ENCODE assay signal across 8 cellular contexts in the genomic region with DNA sequence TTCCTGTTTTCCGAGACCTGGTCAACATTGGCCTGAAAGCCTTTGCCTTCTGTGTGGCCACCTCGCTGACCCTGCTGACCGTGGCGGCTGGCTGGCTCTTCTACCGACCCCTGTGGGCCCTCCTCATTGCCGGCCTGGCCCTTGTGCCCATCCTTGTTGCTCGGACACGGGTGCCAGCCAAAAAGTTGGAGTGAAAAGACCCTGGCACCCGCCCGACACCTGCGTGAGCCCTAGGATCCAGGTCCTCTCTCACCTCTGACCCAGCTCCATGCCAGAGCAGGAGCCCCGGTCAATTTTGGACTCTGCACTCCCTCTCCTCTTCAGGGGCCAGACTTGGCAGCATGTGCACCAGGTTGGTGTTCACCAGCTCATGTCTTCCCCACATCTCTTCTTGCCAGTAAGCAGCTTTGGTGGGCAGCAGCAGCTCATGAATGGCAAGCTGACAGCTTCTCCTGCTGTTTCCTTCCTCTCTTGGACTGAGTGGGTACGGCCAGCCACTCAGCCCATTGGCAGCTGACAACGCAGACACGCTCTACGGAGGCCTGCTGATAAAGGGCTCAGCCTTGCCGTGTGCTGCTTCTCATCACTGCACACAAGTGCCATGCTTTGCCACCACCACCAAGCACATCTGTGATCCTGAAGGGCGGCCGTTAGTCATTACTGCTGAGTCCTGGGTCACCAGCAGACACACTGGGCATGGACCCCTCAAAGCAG. TPM values are rescaled to one million over a fixed set of nuclear protein-coding genes. Genes with fewer than 3 reads are reported as not detected.
A peak's percentile ranks its signal among the peaks of the same experiment; 100 is the strongest.
DNase-seq lines count a peak whose midpoint lies in the region; ATAC-seq and TF ChIP-seq lines count a peak whose summit lies in the region.

No MANE protein-coding gene starts in this region.

- TF ChIP-seq CTCF in heart left ventricle (IDR thresholded peaks at IDR 0.05): no peak
- no peak for TF ChIP-seq CTCF in sigmoid colon (IDR thresholded peaks at IDR 0.05)
- TF ChIP-seq CTCF in GM13976 (IDR thresholded peaks at IDR 0.05; ENCODE audit: borderline replicate concordance, control extremely low read depth, extremely low read depth, insufficient read depth, missing control alignments): no peak

- in situ Hi-C loops in GM13976 (cut with MboI; ENCODE audit: low sequenced_read_pairs, unreplicated experiment): no loop called here

- POLR2A ChIA-PET in activated CD8-positive, alpha-beta T cell treated with anti-CD3 and anti-CD28 coated beads, Interleukin-2, amount 10 ng/mL, durations not matched to agents 7 days and 5 days (lab: Charles Lee): interaction anchor here (2.3 to 5.9 kb wide), 3 partner anchors 9 to 37 kb away, joined by 5 to 55 read pairs (median 16); partner anchors contain the start of genes CHCHD4, LSM3, TMEM43 and XPC

- H3K27me3 ChIP-seq in heart left ventricle (no peaks in the 10 kb centered on the region), sigmoid colon (no peaks in the 10 kb centered on the region)

- H3K4me3 ChIP-seq in heart left ventricle (no peak overlapping the region), sigmoid colon (no peak overlapping the region)

- intact Hi-C loops in heart left ventricle (cut with DNase I) (loop anchor here in 1 of 10 donors (10.0 kb wide), 1 partner anchor 487 kb away; no protein-coding TSS in a partner anchor), sigmoid colon (cut with DNase I) (loop anchor here (10.0 kb wide), 1 partner anchor 1477 kb away; the partner anchor contains the start of gene RAF1)

- H3K27me3 Mint-ChIP-seq in activated CD8-positive, alpha-beta T cell treated with anti-CD3 and anti-CD28 coated beads, Interleukin-2, amount 10 ng/mL, durations not matched to agents 7 days and 5 days (ENCODE audit: low read depth): no peaks in the 10 kb centered on the region

- peak; percentile 25 for DNase-seq in DMS79 (lab: John Stamatoyannopoulos, UW)
- DNase-seq in activated CD8-positive, alpha-beta T cell treated with anti-CD3 and anti-CD28 coated beads, Interleukin-2, amount 10 ng/mL, durations not matched to agents 7 days and 5 days: no peak
- peak in 4 of 5 donors; percentile 43 to 81 (median 66) for DNase-seq in heart left ventricle
- no peak for DNase-seq in sigmoid colon
- no peak for DNase-seq in ureter (ENCODE audit: low spot score)
- no peak for DNase-seq in middle frontal gyrus (ENCODE audit: extremely low spot score, low spot score)
- DNase-seq in GM13976 (ENCODE audit: low spot score): no peak

- TF ChIP-seq EP300 in sigmoid colon (IDR thresholded peaks at IDR 0.05): no peak

- H3K27ac Mint-ChIP-seq in activated CD8-positive, alpha-beta T cell treated with anti-CD3 and anti-CD28 coated beads, Interleukin-2, amount 10 ng/mL, durations not matched to agents 7 days and 5 days: peak overlapping the region; percentile 83

- H3K4me3 Mint-ChIP-seq in activated CD8-positive, alpha-beta T cell treated with anti-CD3 and anti-CD28 coated beads, Interleukin-2, amount 10 ng/mL, durations not matched to agents 7 days and 5 days: no peak overlapping the region

- H3K9me3 ChIP-seq in heart left ventricle (no peaks in the 10 kb centered on the region), sigmoid colon (no peaks in the 10 kb centered on the region)

- 75 to 89% (median 78%) methylated on average over 14 to 19 of the region's 19 CpGs for WGBS in heart left ventricle, 4 donors
- 90 to 93% methylated on average over 19 of the region's 19 CpGs for WGBS in sigmoid colon, 2 donors

- CTCF ChIA-PET in activated CD8-positive, alpha-beta T cell treated with anti-CD3 and anti-CD28 coated beads, Interleukin-2, amount 10 ng/mL, durations not matched to agents 7 days and 5 days (lab: Charles Lee): interaction anchor here (1.0 to 3.5 kb wide), 3 partner anchors 14 to 245 kb away, joined by 3 to 17 read pairs (median 7); partner anchors contain the start of genes CHCHD4 and TMEM43

- ATAC-seq in activated CD8-positive, alpha-beta T cell treated with anti-CD3 and anti-CD28 coated beads, Interleukin-2, amount 10 ng/mL, durations not matched to agents 7 days and 5 days: no peak
- ATAC-seq in heart left ventricle (peak; percentile 66 to 76 (median 68)), GM18498 (IDR thresholded peaks at IDR 0.05; ENCODE audit: unreplicated experiment) (no peak)

- H3K27ac ChIP-seq in heart left ventricle: peak overlapping the region in 10 of 12 donors; percentile 13 to 91 (median 81)
- peak overlapping the region; percentile 12 to 92 (median 84) for H3K27ac ChIP-seq in sigmoid colon

- H3K36me3 Mint-ChIP-seq in activated CD8-positive, alpha-beta T cell treated with anti-CD3 and anti-CD28 coated beads, Interleukin-2, amount 10 ng/mL, durations not matched to agents 7 days and 5 days (ENCODE audit: low read depth): peaks cover 33% of the 10 kb centered on the region

- TF ChIP-seq POLR2A in heart left ventricle (IDR thresholded peaks at IDR 0.05) (no peak), sigmoid colon (IDR thresholded peaks at IDR 0.05) (no peak)

- H3K4me1 Mint-ChIP-seq in activated CD8-positive, alpha-beta T cell treated with anti-CD3 and anti-CD28 coated beads, Interleukin-2, amount 10 ng/mL, durations not matched to agents 7 days and 5 days (ENCODE audit: low read depth): peaks cover 36% of the 10 kb centered on the region

- H3K36me3 ChIP-seq in heart left ventricle: peaks cover 0 to 78% (median 56%) of the 10 kb centered on the region in 9 donors
- H3K36me3 ChIP-seq in sigmoid colon: peaks cover 6 to 72% (median 19%) of the 10 kb centered on the region in 4 donors

- peaks cover 0 to 67% (median 41%) of the 10 kb centered on the region in 12 donors for H3K4me1 ChIP-seq in heart left ventricle
- H3K4me1 ChIP-seq in sigmoid colon: peaks cover 0 to 59% (median 44%) of the 10 kb centered on the region in 4 donors

- no peaks in the 10 kb centered on the region for H3K9me3 Mint-ChIP-seq in activated CD8-positive, alpha-beta T cell treated with anti-CD3 and anti-CD28 coated beads, Interleukin-2, amount 10 ng/mL, durations not matched to agents 7 days and 5 days (ENCODE audit: insufficient read depth)

RNA-seq across cellular contexts. Expression of gene TMEM43, which starts 16.9 kb away (rescaled TPM):
- total RNA-seq in activated CD8-positive, alpha-beta T cell treated with anti-CD3 and anti-CD28 coated beads, Interleukin-2, amount 10 ng/mL, durations not matched to agents 7 days and 5 days: 10 to 100 TPM; 27.9 to 28.8 TPM
- total RNA-seq in heart left ventricle (10 to 100 TPM; 30.5 to 98.6 (median 46.0) TPM), sigmoid colon (10 to 100 TPM; 68.0 to 88.3 (median 80.2) TPM), ureter (76.5 TPM)
- polyA plus RNA-seq in heart left ventricle (100 to 1,000 TPM in 1 of 2 donors, 10 to 100 TPM in 1; 26.1 to 150 TPM), sigmoid colon (10 to 100 TPM in 1 of 3 donors, 1 to 10 TPM in 2; 6.0 to 33.7 (median 7.2) TPM)

RNA-seq across cellular contexts. Expression of gene CHCHD4, which starts 17.1 kb away (rescaled TPM):
- 10 to 100 TPM; 17.3 to 18.1 TPM for total RNA-seq in activated CD8-positive, alpha-beta T cell treated with anti-CD3 and anti-CD28 coated beads, Interleukin-2, amount 10 ng/mL, durations not matched to agents 7 days and 5 days
- total RNA-seq in heart left ventricle: 10 to 100 TPM; 14.8 to 31.1 (median 25.9) TPM
- polyA plus RNA-seq in heart left ventricle: 10 to 100 TPM; 19.0 to 31.3 TPM
- 10 to 100 TPM; 13.0 to 33.1 (median 26.3) TPM for total RNA-seq in sigmoid colon
- polyA plus RNA-seq in sigmoid colon: 10 to 100 TPM; 15.3 to 33.8 (median 17.4) TPM
- total RNA-seq in ureter: 11.2 TPM

RNA-seq across cellular contexts. Expression of gene XPC, which starts 36.6 kb away (rescaled TPM):
- 10 to 100 TPM; 29.4 to 31.6 TPM for total RNA-seq in activated CD8-positive, alpha-beta T cell treated with anti-CD3 and anti-CD28 coated beads, Interleukin-2, amount 10 ng/mL, durations not matched to agents 7 days and 5 days
- total RNA-seq in heart left ventricle (10 to 100 TPM in 5 of 9 donors, 1 to 10 TPM in 4; 7.0 to 20.0 (median 11.1) TPM), sigmoid colon (10 to 100 TPM; 30.3 to 37.5 (median 32.6) TPM), ureter (55.6 TPM)
- polyA plus RNA-seq in heart left ventricle (1 to 10 TPM; 6.1 to 9.2 TPM), sigmoid colon (10 to 100 TPM in 1 of 3 donors, 1 to 10 TPM in 2; 8.1 to 20.0 (median 9.0) TPM)

RNA-seq across cellular contexts. Expression of gene LSM3, which starts 36.9 kb away (rescaled TPM):
- 10 to 100 TPM; 19.2 to 20.2 TPM for total RNA-seq in activated CD8-positive, alpha-beta T cell treated with anti-CD3 and anti-CD28 coated beads, Interleukin-2, amount 10 ng/mL, durations not matched to agents 7 days and 5 days
- total RNA-seq in heart left ventricle: 10 to 100 TPM; 11.6 to 15.9 (median 13.7) TPM
- 10 to 100 TPM; 11.7 to 14.0 TPM for polyA plus RNA-seq in heart left ventricle
- 10 to 100 TPM in 3 of 4 donors, 1 to 10 TPM in 1; 8.0 to 17.1 (median 14.9) TPM for total RNA-seq in sigmoid colon
- 10 to 100 TPM; 15.0 to 20.4 (median 19.2) TPM for polyA plus RNA-seq in sigmoid colon
- total RNA-seq in ureter: 11.4 TPM

Comparison
In these comparisons a context has a peak if more than half of its experiments do, and no peak if none do; other contexts are left out.
1. DNase-seq: peak in DMS79 (single experiment) and heart left ventricle (4 of 5); none in activated CD8-positive, alpha-beta T cell treated with anti-CD3 and anti-CD28 coated beads, Interleukin-2, amount 10 ng/mL, durations not matched to agents 7 days and 5 days (single experiment), sigmoid colon (single experiment), ureter (single experiment), middle frontal gyrus (single experiment) and GM13976 (single experiment).
2. ATAC-seq: peak in heart left ventricle (4 of 4); none in activated CD8-positive, alpha-beta T cell treated with anti-CD3 and anti-CD28 coated beads, Interleukin-2, amount 10 ng/mL, durations not matched to agents 7 days and 5 days (single experiment) and GM18498 (single experiment).